ENCODE assay signal across 12 cellular contexts in the genomic region with DNA sequence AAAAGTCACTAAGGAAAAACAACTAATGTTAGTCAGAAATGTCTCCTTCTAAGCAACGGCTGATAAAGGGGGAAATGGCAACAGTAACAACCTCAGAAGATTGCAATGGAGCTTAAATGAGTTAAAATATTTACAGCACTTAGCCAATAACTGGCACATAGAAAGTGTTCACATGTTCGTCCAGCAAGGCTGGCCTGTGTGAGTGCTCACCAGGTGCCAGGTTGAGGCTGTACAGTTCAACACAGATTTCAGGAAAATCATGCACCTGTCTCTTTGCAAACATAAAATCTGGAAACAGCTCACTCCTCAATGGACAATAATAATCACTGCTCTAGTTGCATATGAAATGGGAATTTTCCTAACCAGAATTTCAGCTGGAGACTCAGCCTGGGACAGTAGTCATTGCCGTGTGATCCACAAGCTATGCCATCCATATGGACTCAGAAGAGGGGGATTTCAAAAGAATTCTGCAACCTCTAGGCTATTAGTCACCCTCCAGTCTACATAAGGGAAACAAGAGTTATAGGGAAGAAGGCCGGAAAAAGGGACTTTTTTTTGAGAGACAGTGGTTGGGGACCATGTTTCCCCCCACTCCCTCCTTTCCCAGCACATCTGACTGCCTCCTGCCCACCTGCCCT.
"Had no signal": no experiment of that assay in that cellular context is flagged by ENCODE, and none has a peak within 500 bp of the region (broad histone marks: within the 10 kb centered on the region; RNA-seq: fewer than 3 reads in every experiment).

No MANE protein-coding gene starts in this region.

- H3K4me3 ChIP-seq: adrenal gland, dorsolateral prefrontal cortex, transverse colon had no signal

- ATAC-seq: activated CD4-positive, alpha-beta T cell treated with anti-CD3 and anti-CD28 coated beads for 36 hours; stimulated activated naive CD8-positive, alpha-beta T cell treated with anti-CD3 and anti-CD28 coated beads, Interleukin-15, Interleukin-2, amounts not matched to agents 100 U/mL and 50 U/mL, for 24 hours had no signal

- H3K36me3 ChIP-seq: adrenal gland, transverse colon had no signal

- H3K27me3 ChIP-seq: adrenal gland, dorsolateral prefrontal cortex, transverse colon had no signal

- H3K9me3 ChIP-seq: adrenal gland, transverse colon had no signal

- DNase-seq: activated CD4-positive, alpha-beta T cell treated with anti-CD3 and anti-CD28 coated beads for 36 hours; activated CD4-positive, alpha-beta T cell treated with anti-CD3 and anti-CD28 coated beads, Interleukin-2, amount 50 U/mL, for 48 hours; activated gamma-delta T cell; adrenal gland; caudate nucleus; dorsolateral prefrontal cortex; nephron progenitor cell; nucleus accumbens; stimulated activated CD4-positive, alpha-beta T cell treated with anti-CD3 and anti-CD28 coated beads, Interleukin-2, amount 100 ng/mL, for 24 hours; stimulated activated naive CD8-positive, alpha-beta T cell treated with anti-CD3 and anti-CD28 coated beads, Interleukin-15, Interleukin-2, amounts not matched to agents 100 U/mL and 50 U/mL, for 24 hours; transverse colon had no signal

- H3K4me1 ChIP-seq: adrenal gland had no signal

- H3K27ac ChIP-seq: adrenal gland, dorsolateral prefrontal cortex, epithelial cell of prostate, transverse colon had no signal
